In genomic region chr2:227326783-227327182, GRCh38 we compare ENCODE assay signal across 12 cellular contexts. TPM values are rescaled to one million over a fixed set of nuclear protein-coding genes. Genes with fewer than 3 reads are reported as not detected.
A peak's percentile ranks its signal among the peaks of the same experiment; 100 is the strongest.
DNase-seq lines count a peak whose midpoint lies in the region; ATAC-seq, FAIRE-seq and TF ChIP-seq lines count a peak whose summit lies in the region.
"Had no signal": no experiment of that assay in that cellular context is flagged by ENCODE, and none has a peak within 500 bp of the region (broad histone marks: within the 10 kb centered on the region; RNA-seq: fewer than 3 reads in every experiment).

No MANE protein-coding gene starts in this region.

- no peaks in the 10 kb centered on the region for H3K27me3 Mint-ChIP-seq in activated B cell treated with CpG ODN at 0.5 μM for 24 hours

- FAIRE-seq in HepG2 (lab: Jason Lieb, UNC): no peak

- in situ Hi-C loops in HepG2 (cut with HindIII; ENCODE audit: extremely low pct_ligation_motif_present, low pct_unique_long_range_greater_than_20kb): no loop called here

- TF ChIP-seq RAD21 in HepG2 (CRISPR knock-in tag; IDR thresholded peaks at IDR 0.05): no peak

- H3K36me3 Mint-ChIP-seq in activated B cell treated with CpG ODN at 0.5 μM for 24 hours (ENCODE audit: low read depth): peaks cover 35% of the 10 kb centered on the region

- peaks cover 33% of the 10 kb centered on the region for H3K4me1 Mint-ChIP-seq in activated B cell treated with CpG ODN at 0.5 μM for 24 hours

- H3K4me3 Mint-ChIP-seq in activated B cell treated with CpG ODN at 0.5 μM for 24 hours: peak overlapping the region; percentile 20

- H3K4me2 ChIP-seq in HepG2 (ENCODE audit: low read depth, low read length): peak overlapping the region; percentile 94
- H3K4me2 ChIP-seq in hepatocyte: peak overlapping the region; percentile 88

- H3K9me3 ChIP-seq in HepG2 (ENCODE audit: low read length) (peaks cover 14% of the 10 kb centered on the region), right lobe of liver (no peaks in the 10 kb centered on the region), hepatocyte (ENCODE audit: low read depth) (no peaks in the 10 kb centered on the region)

- POLR2A ChIA-PET in HepG2 (lab: Yijun Ruan, JAX) (interaction anchor here (2.7 kb wide), 1 partner anchor 11 kb away, joined by 33 read pairs; no protein-coding TSS in a partner anchor), activated B cell treated with CpG ODN at 0.5 μM for 24 hours (lab: Charles Lee) (no interaction called here)

- no peak overlapping the region for H3K27ac Mint-ChIP-seq in activated B cell treated with CpG ODN at 0.5 μM for 24 hours

- H3K9me2 ChIP-seq in hepatocyte (replicated peaks; ENCODE audit: insufficient read depth): no peaks in the 10 kb centered on the region

- H3K27me3 ChIP-seq in HepG2 (ENCODE audit: control insufficient read depth in 1 of 2, insufficient read depth in 2 of 2, low read length in 2 of 2) (no peaks in the 10 kb centered on the region), right lobe of liver (no peaks in the 10 kb centered on the region), hepatocyte (no peaks in the 10 kb centered on the region)

- DNase-seq in HepG2 (ENCODE audit: low spot score) (no peak), right lobe of liver (no peak), activated B cell treated with CpG ODN at 0.5 μM for 24 hours (no peak), hepatocyte (ENCODE audit: low spot score) (no peak), HuH-7 (ENCODE audit: low spot score) (no peak), putamen (ENCODE audit: low spot score) (no peak), NCI-H2171 treated with DMSO at 0.1 percent for 48 hours (lab: John Stamatoyannopoulos, UW) (no peak)
- DNase-seq: COR-L47; effector CD8-positive, alpha-beta T cell; OCI-M1 had no signal

- WGBS in HepG2 (ENCODE audit: low lambda C conversion rate): 80% methylated on average over 6 of the region's 6 CpGs
- 90% methylated on average over 6 of the region's 6 CpGs for WGBS in right lobe of liver (ENCODE audit: insufficient coverage, low coverage, low lambda C conversion rate, missing lambda C conversion rate)
- 94% methylated on average over 6 of the region's 6 CpGs for WGBS in hepatocyte (ENCODE audit: low lambda C conversion rate, missing lambda C conversion rate)

- CTCF ChIA-PET in HepG2 (lab: Yijun Ruan, JAX; ENCODE audit: low intra/inter-chr PET ratio, low total read pairs): no interaction called here
- CTCF ChIA-PET in activated B cell treated with CpG ODN at 0.5 μM for 24 hours (lab: Charles Lee): interaction anchor here (0.8 kb wide), 1 partner anchor 439 kb away, joined by 3 read pairs; no protein-coding TSS in a partner anchor

- TF ChIP-seq CTCF in HepG2 (CRISPR knock-in tag; IDR thresholded peaks at IDR 0.05) (no peak), right lobe of liver (IDR thresholded peaks at IDR 0.05) (no peak), activated B cell treated with CpG ODN at 0.5 μM for 24 hours (IDR thresholded peaks at IDR 0.05) (no peak), hepatocyte (IDR thresholded peaks at IDR 0.05; ENCODE audit: poor library complexity) (no peak)

- H3K27ac ChIP-seq in HepG2 (ENCODE audit: extremely low read length, insufficient read depth, low read length) (no peak overlapping the region), right lobe of liver (no peak overlapping the region), hepatocyte (peak overlapping the region; percentile 99)

- H3K4me1 ChIP-seq in HepG2 (ENCODE audit: insufficient read depth, low read length) (peaks cover 37% of the 10 kb centered on the region), right lobe of liver (peaks cover 0 to 8% (median 4%) of the 10 kb centered on the region in 4 donors), hepatocyte (ENCODE audit: insufficient read depth) (peaks cover 24% of the 10 kb centered on the region)

- H3K9me3 Mint-ChIP-seq in activated B cell treated with CpG ODN at 0.5 μM for 24 hours: no peaks in the 10 kb centered on the region

- H3K36me3 ChIP-seq in HepG2 (replicated peaks in 1 of 2; ENCODE audit: control insufficient read depth in 1 of 2, insufficient read depth in 2 of 2, low read length in 2 of 2) (peaks cover 0 to 26% of the 10 kb centered on the region in 2 experiments; a peak in 3 of 5 replicates), right lobe of liver (peaks cover 0 to 14% (median 2%) of the 10 kb centered on the region in 4 donors), hepatocyte (replicated peaks; ENCODE audit: insufficient read depth, low read depth) (no peaks in the 10 kb centered on the region)

- intact Hi-C loops in HepG2 (cut with micrococcal nuclease; ENCODE audit: unreplicated experiment): loop anchor here (2.0 to 5.0 kb wide), 3 partner anchors 14 to 491 kb away; no protein-coding TSS in a partner anchor
- intact Hi-C loops in right lobe of liver (cut with DNase I): no loop called here
- intact Hi-C loops in activated B cell treated with CpG ODN at 0.5 μM for 24 hours (cut with micrococcal nuclease): loop anchor here (1.0 kb wide), 1 partner anchor 533 kb away; no protein-coding TSS in a partner anchor

- ATAC-seq in HepG2: no peak
- no peak for ATAC-seq in right lobe of liver
- no peak for ATAC-seq in activated B cell treated with CpG ODN at 0.5 μM for 24 hours (ENCODE audit: low read depth)
- no peak for ATAC-seq in GM19351 (IDR thresholded peaks at IDR 0.05; ENCODE audit: unreplicated experiment)

- H4K20me1 ChIP-seq in HepG2 (ENCODE audit: insufficient read depth, low read length) (no peaks in the 10 kb centered on the region), hepatocyte (ENCODE audit: insufficient read depth, poor library complexity, severe bottlenecking) (peaks cover 14% of the 10 kb centered on the region)

- H3K79me2 ChIP-seq in HepG2 (ENCODE audit: insufficient read depth, low read length) (peaks cover 68% of the 10 kb centered on the region), hepatocyte (peaks cover 79% of the 10 kb centered on the region)

- no TSS peak for BruUV-seq in HepG2 (replicated peaks; lab: Mats Ljungman, UMichigan)

- H2AFZ ChIP-seq in HepG2 (ENCODE audit: low read length): no peak overlapping the region
- no peak overlapping the region for H2AFZ ChIP-seq in hepatocyte

- H3K4me3 ChIP-seq in HepG2 (replicated peaks in 1 of 3; ENCODE audit: insufficient read depth in 1 of 3, low read depth in 2 of 3, low read length in 3 of 3) (peak overlapping the region; percentile 14 to 98 (median 94); a peak in 4 of 6 replicates), right lobe of liver (no peak overlapping the region), hepatocyte (peak overlapping the region; percentile 98)
- H3K4me3 ChIP-seq: lung had no signal

- peak overlapping the region; percentile 95 for H3K9ac ChIP-seq in HepG2 (ENCODE audit: insufficient read depth, low read depth, low read length)

- TF ChIP-seq POLR2A in HepG2 (IDR thresholded peaks at IDR 0.05; ENCODE audit: insufficient read depth in 1 of 2, low read depth in 2 of 2, low read length in 2 of 2): no peak
- TF ChIP-seq POLR2A in right lobe of liver (IDR thresholded peaks at IDR 0.05): no peak

- no peak for TF ChIP-seq EP300 in HepG2 (IDR thresholded peaks at IDR 0.05; ENCODE audit: low read depth in 2 of 2, low read length in 2 of 2)
- TF ChIP-seq EP300 in HepG2 (CRISPR knock-in tag; IDR thresholded peaks at IDR 0.05; ENCODE audit: borderline replicate concordance): no peak

RNA-seq across cellular contexts. Expression of gene MFF, which starts 1.7 kb away (rescaled TPM):
- 156 and 170 TPM in 2 replicates for total RNA-seq in HepG2 (2016; rRNA removed; fragmentation: Illumina TruSeq; extraction: Trizol)
- total RNA-seq in HepG2 (2016; cell fraction: cytosol; rRNA removed; fragmentation: Illumina TruSeq; extraction: Trizol; ENCODE audit: low read depth): 211 and 258 TPM in 2 replicates
- total RNA-seq in HepG2 (2016; cell fraction: insoluble cytoplasmic fraction; rRNA removed; fragmentation: Illumina TruSeq; extraction: Trizol): 151 and 164 TPM in 2 replicates
- total RNA-seq in HepG2 (2016; cell fraction: membrane; rRNA removed; fragmentation: Illumina TruSeq; extraction: Trizol): 255 and 291 TPM in 2 replicates
- total RNA-seq in HepG2 (2016; cell fraction: nucleus; rRNA removed; fragmentation: Illumina TruSeq; extraction: Trizol): 113 and 118 TPM in 2 replicates
- 65.2 and 81.9 TPM in 2 replicates for polyA plus RNA-seq in HepG2 (2011; rRNA removed)
- polyA plus RNA-seq in HepG2 (2011; cell fraction: cytosol; rRNA removed): 61.6 and 68.3 TPM in 2 replicates
- polyA plus RNA-seq in HepG2 (2011; cell fraction: nucleus; rRNA removed): 67.5 and 75.8 TPM in 2 replicates
- polyA plus RNA-seq in HepG2 (2012): 115 and 154 TPM in 2 replicates
- polyA plus RNA-seq in HepG2 (2016; cell fraction: cytosol; fragmentation: Illumina TruSeq; extraction: Trizol; ENCODE audit: low read depth): 355 and 451 TPM in 2 replicates
- 213 and 226 TPM in 2 replicates for polyA plus RNA-seq in HepG2 (2016; cell fraction: insoluble cytoplasmic fraction; fragmentation: Illumina TruSeq; extraction: Trizol; ENCODE audit: low read depth)
- 302 and 346 TPM in 2 replicates for polyA plus RNA-seq in HepG2 (2016; cell fraction: membrane; fragmentation: Illumina TruSeq; extraction: Trizol; ENCODE audit: low read depth)
- polyA plus RNA-seq in HepG2 (2016; cell fraction: nucleus; fragmentation: Illumina TruSeq; extraction: Trizol; ENCODE audit: insufficient read depth, low read depth): 165 and 167 TPM in 2 replicates
- polyA minus RNA-seq in HepG2 (2011; rRNA and poly(A)+ RNA removed; ENCODE audit: low replicate concordance): 43.9 and 55.7 TPM in 2 replicates
- polyA minus RNA-seq in HepG2 (2011; cell fraction: cytosol; rRNA and poly(A)+ RNA removed): 63.0 and 70.4 TPM in 2 replicates
- 225 and 231 TPM in 2 replicates for polyA minus RNA-seq in HepG2 (2011; cell fraction: nucleus; rRNA and poly(A)+ RNA removed)
- 10 to 100 TPM; 29.3 to 70.2 (median 34.6) TPM for total RNA-seq in right lobe of liver
- 66.4 and 78.9 TPM in 2 replicates for total RNA-seq in activated B cell treated with CpG ODN at 0.5 μM for 24 hours
- 122 and 125 TPM in 2 replicates for total RNA-seq in hepatocyte
- polyA plus RNA-seq in hepatocyte: 106 and 111 TPM in 2 replicates

RNA-seq across cellular contexts. Expression of gene TM4SF20, which starts 52.3 kb away (rescaled TPM):
- not detected in 2 replicates for total RNA-seq in HepG2 (2016; rRNA removed; fragmentation: Illumina TruSeq; extraction: Trizol)
- not detected in 2 replicates for total RNA-seq in HepG2 (2016; cell fraction: cytosol; rRNA removed; fragmentation: Illumina TruSeq; extraction: Trizol; ENCODE audit: low read depth)
- total RNA-seq in HepG2 (2016; cell fraction: insoluble cytoplasmic fraction; rRNA removed; fragmentation: Illumina TruSeq; extraction: Trizol): not detected in 2 replicates
- not detected in 2 replicates for total RNA-seq in HepG2 (2016; cell fraction: membrane; rRNA removed; fragmentation: Illumina TruSeq; extraction: Trizol)
- total RNA-seq in HepG2 (2016; cell fraction: nucleus; rRNA removed; fragmentation: Illumina TruSeq; extraction: Trizol): not detected in 2 replicates
- not detected in 2 replicates for polyA plus RNA-seq in HepG2 (2011; rRNA removed)
- not detected in 2 replicates for polyA plus RNA-seq in HepG2 (2011; cell fraction: cytosol; rRNA removed)
- polyA plus RNA-seq in HepG2 (2011; cell fraction: nucleus; rRNA removed): not detected in 2 replicates
- not detected in 2 replicates for polyA plus RNA-seq in HepG2 (2012)
- polyA plus RNA-seq in HepG2 (2016; cell fraction: cytosol; fragmentation: Illumina TruSeq; extraction: Trizol; ENCODE audit: low read depth): not detected in 2 replicates
- polyA plus RNA-seq in HepG2 (2016; cell fraction: insoluble cytoplasmic fraction; fragmentation: Illumina TruSeq; extraction: Trizol; ENCODE audit: low read depth): not detected in 2 replicates
- not detected in 2 replicates for polyA plus RNA-seq in HepG2 (2016; cell fraction: membrane; fragmentation: Illumina TruSeq; extraction: Trizol; ENCODE audit: low read depth)
- not detected in 2 replicates for polyA plus RNA-seq in HepG2 (2016; cell fraction: nucleus; fragmentation: Illumina TruSeq; extraction: Trizol; ENCODE audit: insufficient read depth, low read depth)
- polyA minus RNA-seq in HepG2 (2011; rRNA and poly(A)+ RNA removed; ENCODE audit: low replicate concordance): 0.07 TPM in 1 of 2 replicates, not detected in the other
- not detected in 2 replicates for polyA minus RNA-seq in HepG2 (2011; cell fraction: cytosol; rRNA and poly(A)+ RNA removed)
- polyA minus RNA-seq in HepG2 (2011; cell fraction: nucleus; rRNA and poly(A)+ RNA removed): not detected in 2 replicates
- total RNA-seq in right lobe of liver: not detected
- total RNA-seq in activated B cell treated with CpG ODN at 0.5 μM for 24 hours: not detected in 2 replicates
- total RNA-seq in hepatocyte: 44.6 and 46.6 TPM in 2 replicates
- polyA plus RNA-seq in hepatocyte: 9.3 and 14.2 TPM in 2 replicates
- total RNA-seq: lung had no signal

Comparison
In these comparisons a context has a peak if more than half of its experiments do, and no peak if none do; other contexts are left out.
1. H3K4me3 ChIP-seq: peak in HepG2 (3 of 3) and hepatocyte (single experiment); none in right lobe of liver (0 of 3).
2. intact Hi-C loops: an anchor here in HepG2 (2.0 to 5.0 kb wide) and activated B cell treated with CpG ODN at 0.5 μM for 24 hours (1.0 kb wide); none called in right lobe of liver.
3. RNA of gene TM4SF20, which starts 52.3 kb away (total RNA-seq): 44.6 to 46.6 TPM in hepatocyte; not detected in HepG2, not detected in right lobe of liver and not detected in activated B cell treated with CpG ODN at 0.5 μM for 24 hours; every median in the first group is over 10 times any median in the second.